20 cellular contexts compared by ENCODE assay signal in the genomic region with DNA sequence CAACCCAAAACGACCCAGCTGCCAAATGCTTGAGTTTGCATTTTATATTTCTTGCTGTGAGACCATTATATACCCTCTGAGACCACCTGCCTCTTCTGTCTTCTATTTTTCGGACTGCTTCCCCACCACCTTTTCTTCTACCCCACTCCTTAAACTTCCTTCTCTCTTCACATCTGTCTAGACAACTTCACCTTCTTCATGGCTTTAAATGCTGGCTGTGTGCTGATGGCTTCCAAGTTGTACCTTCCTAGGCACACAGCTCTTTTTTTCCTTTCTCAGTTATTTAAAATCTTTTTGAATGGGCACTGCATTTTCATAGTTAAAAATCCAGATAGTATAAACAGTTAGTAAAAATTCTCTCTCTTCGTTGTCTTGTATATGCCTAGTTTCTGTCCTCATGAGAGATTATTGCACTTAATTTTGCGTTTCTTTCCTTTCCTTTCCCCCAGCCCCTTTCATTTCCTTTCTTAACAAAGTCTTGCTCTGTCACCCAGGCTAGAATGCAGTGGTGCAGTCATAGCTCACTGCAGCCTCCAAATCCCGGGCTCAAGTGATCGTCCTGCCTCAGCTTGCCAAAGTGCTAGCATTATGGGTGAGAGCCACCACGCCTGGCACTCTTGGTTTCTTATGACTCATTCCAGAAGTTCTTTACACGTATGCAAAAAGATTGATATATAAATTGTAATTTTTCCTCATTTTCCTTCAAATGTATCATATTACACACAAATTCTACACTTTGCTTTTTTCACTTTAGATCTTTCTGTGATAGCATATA.
DNase-seq lines count a peak whose midpoint lies in the region; ATAC-seq, FAIRE-seq and TF ChIP-seq lines count a peak whose summit lies in the region.
"Had no signal": no experiment of that assay in that cellular context is flagged by ENCODE, and none has a peak within 500 bp of the region (broad histone marks: within the 10 kb centered on the region; RNA-seq: fewer than 3 reads in every experiment).

No MANE protein-coding gene starts in this region.

- intact Hi-C loops in ovary (cut with DNase I): no loop called here

- H3K36me3 Mint-ChIP-seq in stimulated activated effector memory CD8-positive, alpha-beta T cell treated with anti-CD3 and anti-CD28 coated beads, Interleukin-12 subunit alpha, Interleukin-12 subunit beta, amount 100 ng/mL, for 72 hours: no peaks in the 10 kb centered on the region

- no peaks in the 10 kb centered on the region for H3K9me3 ChIP-seq in ovary
- H3K9me3 ChIP-seq: SJCRH30 had no signal

- H3K4me1 Mint-ChIP-seq in stimulated activated effector memory CD8-positive, alpha-beta T cell treated with anti-CD3 and anti-CD28 coated beads, Interleukin-12 subunit alpha, Interleukin-12 subunit beta, amount 100 ng/mL, for 72 hours: no peaks in the 10 kb centered on the region

- H3K4me3 ChIP-seq in ovary: no peak overlapping the region
- H3K4me3 ChIP-seq: SJCRH30 had no signal

- no peaks in the 10 kb centered on the region for H3K27me3 ChIP-seq in ovary

- no peaks in the 10 kb centered on the region for H3K9me3 Mint-ChIP-seq in stimulated activated effector memory CD8-positive, alpha-beta T cell treated with anti-CD3 and anti-CD28 coated beads, Interleukin-12 subunit alpha, Interleukin-12 subunit beta, amount 100 ng/mL, for 72 hours

- peak; percentile 5 for DNase-seq in stimulated activated CD4-positive, alpha-beta T cell treated with anti-CD3 and anti-CD28 coated beads, Interleukin-15, amount 100 ng/mL, for 24 hours
- no peak for DNase-seq in stimulated activated CD4-positive, alpha-beta T cell treated with anti-CD3 and anti-CD28 coated beads, Interleukin-2, amount 100 ng/mL, for 24 hours
- DNase-seq in epidermal melanocyte (ENCODE audit: insufficient read length, low spot score): peak; percentile 9
- no peak for DNase-seq in stimulated activated effector memory CD8-positive, alpha-beta T cell treated with anti-CD3 and anti-CD28 coated beads, Interleukin-12 subunit alpha, Interleukin-12 subunit beta, amount 100 ng/mL, for 72 hours (ENCODE audit: low spot score in 2 of 2)
- no peak for DNase-seq in GM12892 (ENCODE audit: insufficient read length)
- DNase-seq in ovary: no peak
- DNase-seq: AML-193, DMS79, IMR-90, NCI-H1048, NCI-H1930, NCI-H226, NCI-H524, SJCRH30 had no signal

- 60 to 76% (median 61%) methylated on average over 8 of the region's 8 CpGs for WGBS in ovary, 3 donors

- H3K4me3 Mint-ChIP-seq in stimulated activated effector memory CD8-positive, alpha-beta T cell treated with anti-CD3 and anti-CD28 coated beads, Interleukin-12 subunit alpha, Interleukin-12 subunit beta, amount 100 ng/mL, for 72 hours: no peak overlapping the region

- H3K36me3 ChIP-seq in ovary: no peaks in the 10 kb centered on the region
- H3K36me3 ChIP-seq: SJCRH30 had no signal

- H3K4me1 ChIP-seq in ovary (ENCODE audit: insufficient read depth): no peaks in the 10 kb centered on the region
- H3K4me1 ChIP-seq: SJCRH30 had no signal

- TF ChIP-seq POLR2A in GM12892 (IDR thresholded peaks at IDR 0.05; ENCODE audit: low read depth, low read length): no peak
- no peak for TF ChIP-seq POLR2A in ovary (IDR thresholded peaks at IDR 0.05)

- no peak for TF ChIP-seq CTCF in VCaP (conservative IDR thresholded peaks at IDR 0.05)
- no peak for TF ChIP-seq CTCF in ovary (IDR thresholded peaks at IDR 0.05)

- ATAC-seq in stimulated activated effector memory CD8-positive, alpha-beta T cell treated with anti-CD3 and anti-CD28 coated beads, Interleukin-12 subunit alpha, Interleukin-12 subunit beta, amount 100 ng/mL, for 72 hours: peak; percentile 54
- no peak for ATAC-seq in GM21390 (IDR thresholded peaks at IDR 0.05; ENCODE audit: unreplicated experiment)
- ATAC-seq: HCT116 had no signal

- H3K27ac Mint-ChIP-seq in stimulated activated effector memory CD8-positive, alpha-beta T cell treated with anti-CD3 and anti-CD28 coated beads, Interleukin-12 subunit alpha, Interleukin-12 subunit beta, amount 100 ng/mL, for 72 hours: no peak overlapping the region

- no peak for FAIRE-seq in GM12892 (lab: Jason Lieb, UNC)
- FAIRE-seq: D721Med had no signal

- H3K27ac ChIP-seq in VCaP (peak overlapping the region; percentile 72), ovary (no peak overlapping the region)
- H3K27ac ChIP-seq: C4-2B, HL-60, SJCRH30 had no signal

- no peak for TF ChIP-seq EP300 in ovary (IDR thresholded peaks at IDR 0.05)

Comparison
In these comparisons a context has a peak if more than half of its experiments do, and no peak if none do; other contexts are left out.
1. DNase-seq: peak in stimulated activated CD4-positive, alpha-beta T cell treated with anti-CD3 and anti-CD28 coated beads, Interleukin-15, amount 100 ng/mL, for 24 hours (single experiment) and epidermal melanocyte (single experiment); none in stimulated activated CD4-positive, alpha-beta T cell treated with anti-CD3 and anti-CD28 coated beads, Interleukin-2, amount 100 ng/mL, for 24 hours (0 of 2), stimulated activated effector memory CD8-positive, alpha-beta T cell treated with anti-CD3 and anti-CD28 coated beads, Interleukin-12 subunit alpha, Interleukin-12 subunit beta, amount 100 ng/mL, for 72 hours (0 of 2), GM12892 (single experiment) and ovary (0 of 5).